In genomic region chr7:97835296-97836138, GRCh38 we compare ENCODE assay signal across 9 cellular contexts. TPM values are rescaled to one million over a fixed set of nuclear protein-coding genes. Genes with fewer than 3 reads are reported as not detected.
DNase-seq lines count a peak whose midpoint lies in the region; ATAC-seq and TF ChIP-seq lines count a peak whose summit lies in the region.
"Had no signal": no experiment of that assay in that cellular context is flagged by ENCODE, and none has a peak within 500 bp of the region (broad histone marks: within the 10 kb centered on the region; RNA-seq: fewer than 3 reads in every experiment).

No MANE protein-coding gene starts in this region.

- no peaks in the 10 kb centered on the region for H3K4me1 Mint-ChIP-seq in activated naive CD4-positive, alpha-beta T cell treated with anti-CD3 and anti-CD28 coated beads for 36 hours (ENCODE audit: low read depth)
- H3K4me1 Mint-ChIP-seq in progenitor cell of endocrine pancreas (ENCODE audit: low read depth), result peaks cover 2% of the 10 kb centered on the region

- peak; percentile 74 for TF ChIP-seq CTCF in progenitor cell of endocrine pancreas (IDR thresholded peaks at IDR 0.05; ENCODE audit: unreplicated experiment)

- H3K4me1 ChIP-seq in SJCRH30, result no peaks in the 10 kb centered on the region

- H3K36me3 ChIP-seq in SJCRH30, result no peaks in the 10 kb centered on the region

- intact Hi-C loops in activated naive CD4-positive, alpha-beta T cell treated with anti-CD3 and anti-CD28 coated beads for 36 hours (cut with micrococcal nuclease), result loop anchor here (1.0 to 5.0 kb wide), 6 partner anchors 10 to 1918 kb away; no protein-coding TSS in a partner anchor

- CTCF ChIA-PET in activated naive CD4-positive, alpha-beta T cell treated with anti-CD3 and anti-CD28 coated beads for 36 hours (lab: Charles Lee), result interaction anchor here (0.5 to 3.4 kb wide), 13 partner anchors 7 to 731 kb away, joined by 3 to 24 read pairs (median 4); no protein-coding TSS in a partner anchor

- H3K4me3 Mint-ChIP-seq in activated naive CD4-positive, alpha-beta T cell treated with anti-CD3 and anti-CD28 coated beads for 36 hours, result no peak overlapping the region
- no peak overlapping the region for H3K4me3 Mint-ChIP-seq in progenitor cell of endocrine pancreas (ENCODE audit: low read depth)

- H3K27me3 Mint-ChIP-seq in activated naive CD4-positive, alpha-beta T cell treated with anti-CD3 and anti-CD28 coated beads for 36 hours (ENCODE audit: low read depth), result peaks cover 16% of the 10 kb centered on the region
- peaks cover 11% of the 10 kb centered on the region for H3K27me3 Mint-ChIP-seq in progenitor cell of endocrine pancreas

- no peaks in the 10 kb centered on the region; the same call in 1 of the 2 replicates for H3K9me3 ChIP-seq in SJCRH30 (replicated peaks)

- H3K4me3 ChIP-seq in SJCRH30, result no peak overlapping the region

- H3K27ac ChIP-seq in SJCRH30, result no peak overlapping the region
- H3K27ac ChIP-seq: epithelial cell of prostate had no signal

- peak; percentile 96 for ATAC-seq in GM21723 (IDR thresholded peaks at IDR 0.05; ENCODE audit: unreplicated experiment)

- no peak overlapping the region for H3K27ac Mint-ChIP-seq in activated naive CD4-positive, alpha-beta T cell treated with anti-CD3 and anti-CD28 coated beads for 36 hours
- H3K27ac Mint-ChIP-seq in progenitor cell of endocrine pancreas, result no peak overlapping the region

- DNase-seq in ELF-1 (ENCODE audit: low read depth, low spot score) (peak; percentile 34), M059J (ENCODE audit: low read depth) (peak; percentile 55), SJCRH30 (peak; percentile 57 to 81), glomerular visceral epithelial cell (ENCODE audit: extremely low spot score) (peak; percentile 49), progenitor cell of endocrine pancreas (ENCODE audit: low spot score, unreplicated experiment) (peak; percentile 51), GOT3 (lab: John Stamatoyannopoulos, UW) (no peak)
- peak; percentile 78 for DNase-seq in activated naive CD4-positive, alpha-beta T cell treated with anti-CD3 and anti-CD28 coated beads for 36 hours

- H3K27me3 ChIP-seq in SJCRH30, result peaks cover 11% of the 10 kb centered on the region

- no peaks in the 10 kb centered on the region for H3K9me3 Mint-ChIP-seq in activated naive CD4-positive, alpha-beta T cell treated with anti-CD3 and anti-CD28 coated beads for 36 hours
- no peaks in the 10 kb centered on the region for H3K9me3 Mint-ChIP-seq in progenitor cell of endocrine pancreas (ENCODE audit: low read depth)

- H3K36me3 Mint-ChIP-seq in activated naive CD4-positive, alpha-beta T cell treated with anti-CD3 and anti-CD28 coated beads for 36 hours (ENCODE audit: low read depth), result no peaks in the 10 kb centered on the region
- H3K36me3 Mint-ChIP-seq in progenitor cell of endocrine pancreas (ENCODE audit: insufficient read depth), result no peaks in the 10 kb centered on the region

RNA-seq across cellular contexts. Expression of gene ASNS, which starts 36.7 kb away (rescaled TPM):
- 15.3 and 18.1 TPM in 2 replicates for total RNA-seq in M059J (2014; rRNA removed; shearing (Covaris generic))
- 14.9 and 19.8 TPM in 2 replicates for total RNA-seq in SJCRH30 (2014; rRNA removed; shearing (Covaris generic))
- total RNA-seq in activated naive CD4-positive, alpha-beta T cell treated with anti-CD3 and anti-CD28 coated beads for 36 hours, result 100 to 1,000 TPM; 332 to 337 TPM
- total RNA-seq in progenitor cell of endocrine pancreas, result 104 and 116 TPM in 2 replicates
